In genomic region chr5:178899289-178899688, GRCh38 we compare ENCODE assay signal across 29 cellular contexts. TPM values are rescaled to one million over a fixed set of nuclear protein-coding genes. Genes with fewer than 3 reads are reported as not detected.
"Had no signal": no experiment of that assay in that cellular context is flagged by ENCODE, and none has a peak within 500 bp of the region (broad histone marks: within the 10 kb centered on the region; RNA-seq: fewer than 3 reads in every experiment).

No MANE protein-coding gene starts in this region.

- H3K4me3 ChIP-seq: ascending aorta, body of pancreas, Peyer's patch had no signal

- H3K27me3 Mint-ChIP-seq: activated CD8-positive, alpha-beta T cell treated with anti-CD3 and anti-CD28 coated beads for 36 hours; central memory CD8-positive, alpha-beta T cell had no signal

- FAIRE-seq: bronchial epithelial cell had no signal

- ATAC-seq: activated CD4-positive, CD25-positive, alpha-beta regulatory T cell treated with anti-CD3 and anti-CD28 coated beads, Interleukin-2, amount 50 U/mL, for 24 hours; activated CD8-positive, alpha-beta T cell treated with anti-CD3 and anti-CD28 coated beads for 36 hours; activated naive CD4-positive, alpha-beta T cell treated with anti-CD3 and anti-CD28 coated beads, Interleukin-2, amount 50 U/mL, for 72 hours; activated naive CD8-positive, alpha-beta T cell treated with anti-CD3 and anti-CD28 coated beads, Interleukin-2, amount 50 U/mL, for 24 hours; body of pancreas had no signal

- H3K27ac Mint-ChIP-seq: activated CD8-positive, alpha-beta T cell treated with anti-CD3 and anti-CD28 coated beads for 36 hours; activated naive CD4-positive, alpha-beta T cell treated with anti-CD3 and anti-CD28 coated beads, Interleukin-2, amount 50 U/mL, for 72 hours; activated naive CD8-positive, alpha-beta T cell treated with anti-CD3 and anti-CD28 coated beads, Interleukin-2, amount 50 U/mL, for 24 hours; T-helper 1 cell treated with Interleukin-12 subunit alpha and Interleukin-12 subunit beta and Interleukin-4 antibody, amounts not matched to agents 30 μg/mL and 1 μg/mL, for 36 hours had no signal

- H3K4me3 Mint-ChIP-seq: activated CD8-positive, alpha-beta T cell treated with anti-CD3 and anti-CD28 coated beads for 36 hours; activated naive CD8-positive, alpha-beta T cell treated with anti-CD3 and anti-CD28 coated beads, Interleukin-2, amount 50 U/mL, for 24 hours; central memory CD8-positive, alpha-beta T cell; T-helper 1 cell treated with Interleukin-12 subunit alpha and Interleukin-12 subunit beta and Interleukin-4 antibody, amounts not matched to agents 30 μg/mL and 1 μg/mL, for 36 hours had no signal

- H3K27ac ChIP-seq: ascending aorta, body of pancreas, KMS-11, Peyer's patch had no signal

- H3K36me3 ChIP-seq: Peyer's patch had no signal

- H3K4me2 ChIP-seq: KMS-11 had no signal

- H3K4me1 ChIP-seq: ascending aorta, Peyer's patch had no signal

- H3K27me3 ChIP-seq: ascending aorta, body of pancreas, Peyer's patch had no signal

- DNase-seq: activated CD4-positive, alpha-beta T cell treated with anti-CD3 and anti-CD28 coated beads for 4 hours; activated CD8-positive, alpha-beta memory T cell treated with anti-CD3 and anti-CD28 coated beads, Interleukin-2, amount 50 U/mL, for 4 hours; activated CD8-positive, alpha-beta T cell treated with anti-CD3 and anti-CD28 coated beads for 36 hours; activated naive CD8-positive, alpha-beta T cell treated with anti-CD3 and anti-CD28 coated beads, Interleukin-2, amount 50 U/mL, for 24 hours; activated T-cell treated with anti-CD3 and anti-CD28 coated beads, Interleukin-2, amount 50 U/mL, for 1 hour; amniotic stem cell; body of pancreas; NCI-H1092 treated with DMSO at 0.1 percent for 48 hours; NCI-H1417 treated with DMSO at 0.1 percent for 48 hours; NCI-H1694; NCI-H2029; NCI-H2107; NCI-H2171 treated with DMSO at 0.1 percent for 48 hours; NCI-H226; NCI-H510A treated with DMSO at 0.1 percent for 48 hours; NCI-H69; NK-92 treated with Interleukin-12 subunit alpha and Interleukin-12 subunit beta, amount 100 ng/mL, for 24 hours; OCI-M1; Peyer's patch; SHP77 treated with DMSO at 0.1 percent for 48 hours had no signal

- H3K4me1 Mint-ChIP-seq: central memory CD8-positive, alpha-beta T cell had no signal

RNA-seq across cellular contexts. Expression of gene ZNF454, which starts 41.7 kb away (rescaled TPM):
- total RNA-seq: activated CD8-positive, alpha-beta T cell treated with anti-CD3 and anti-CD28 coated beads for 36 hours; activated naive CD4-positive, alpha-beta T cell treated with anti-CD3 and anti-CD28 coated beads, Interleukin-2, amount 50 U/mL, for 72 hours; MCF 10A; SK-MEL-5 had no signal
